Comparison of ENCODE assay signal across 24 cellular contexts in the genomic region with DNA sequence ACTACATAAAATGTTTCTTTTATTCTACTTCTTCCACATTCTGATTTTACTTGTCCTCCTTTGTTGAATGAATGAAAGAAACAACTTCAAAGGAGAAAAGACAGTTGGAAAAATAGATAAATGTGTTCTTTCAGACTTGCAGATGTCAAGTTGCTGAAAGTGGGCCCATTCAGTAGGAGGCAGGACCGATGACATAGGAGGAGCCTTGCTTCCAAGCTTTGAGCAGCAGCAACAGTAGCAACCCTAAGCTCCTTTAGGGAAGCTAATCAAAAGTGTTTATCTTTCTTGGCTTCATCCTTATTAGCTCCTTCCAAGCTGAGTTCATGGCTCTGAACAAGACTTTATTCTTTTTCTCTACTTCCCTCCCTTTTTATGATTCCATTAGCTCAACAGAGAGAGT. TPM values are rescaled to one million over a fixed set of nuclear protein-coding genes. Genes with fewer than 3 reads are reported as not detected.
DNase-seq lines count a peak whose midpoint lies in the region; ATAC-seq and TF ChIP-seq lines count a peak whose summit lies in the region.
"Had no signal": no experiment of that assay in that cellular context is flagged by ENCODE, and none has a peak within 500 bp of the region (broad histone marks: within the 10 kb centered on the region; RNA-seq: fewer than 3 reads in every experiment).

No MANE protein-coding gene starts in this region.

- intact Hi-C loops in testis (cut with DNase I; ENCODE audit: low total_unique reads), result no loop called here
- intact Hi-C loops in thyroid gland (cut with DNase I), result no loop called here
- intact Hi-C loops in spleen (cut with DNase I; ENCODE audit: low total_unique reads), result no loop called here

- H3K27ac Mint-ChIP-seq in nephron progenitor cell, result peak overlapping the region; percentile 8
- H3K27ac Mint-ChIP-seq: CD14-positive monocyte; CD4-positive, alpha-beta T cell; CD8-positive, alpha-beta memory T cell; HFFc6 had no signal

- no peaks in the 10 kb centered on the region for H3K27me3 ChIP-seq in testis
- H3K27me3 ChIP-seq in thyroid gland, result no peaks in the 10 kb centered on the region
- H3K27me3 ChIP-seq in spleen (replicated peaks in 1 of 7), result no peaks in the 10 kb centered on the region
- H3K27me3 ChIP-seq: BE2C; BLaER1 treated with 17β-estradiol and CSF1 and Interleukin-3, amounts not matched to agents 10 nM and 100 nM had no signal

- 28 to 52% methylated on average over 1 of the region's 1 CpG for WGBS in testis, 2 donors
- WGBS in thyroid gland, 2 donors, result 52 to 57% methylated on average over 1 of the region's 1 CpG
- 71 to 92% (median 86%) methylated on average over 1 of the region's 1 CpG for WGBS in spleen, 5 donors

- no peak for ATAC-seq in HG02938 (IDR thresholded peaks at IDR 0.05; ENCODE audit: unreplicated experiment)

- no peak for TF ChIP-seq POLR2A in testis (IDR thresholded peaks at IDR 0.05)
- TF ChIP-seq POLR2A in thyroid gland (IDR thresholded peaks at IDR 0.05), result no peak
- no peak for TF ChIP-seq POLR2A in spleen (IDR thresholded peaks at IDR 0.05)

- H3K9me3 Mint-ChIP-seq in nephron progenitor cell, result peaks cover 5% of the 10 kb centered on the region
- H3K9me3 Mint-ChIP-seq: CD4-positive, alpha-beta T cell; CD8-positive, alpha-beta memory T cell had no signal

- DNase-seq in NCI-H82 (lab: John Stamatoyannopoulos, UW) (peak; percentile 39), NCI-H82 treated with DMSO at 0.1 percent for 48 hours (lab: John Stamatoyannopoulos, UW; ENCODE audit: unreplicated experiment) (no peak), islet precursor cell (peak; percentile 70), nephron progenitor cell (no peak), testis (peak; percentile 67), thyroid gland (no peak), spleen (no peak)
- DNase-seq: AML-193; BE2C; CD4-positive, alpha-beta T cell; CD8-positive, alpha-beta memory T cell; DMS53; DMS79 treated with DMSO at 0.1 percent for 48 hours; GF-D8; GOT3; HFFc6 had no signal

- H3K9me3 ChIP-seq in testis (no peaks in the 10 kb centered on the region), thyroid gland (no peaks in the 10 kb centered on the region), spleen (no peaks in the 10 kb centered on the region)
- H3K9me3 ChIP-seq: BE2C, HAP-1 had no signal

- H3K4me3 Mint-ChIP-seq in nephron progenitor cell, result no peak overlapping the region
- H3K4me3 Mint-ChIP-seq: CD14-positive monocyte; CD4-positive, alpha-beta T cell; CD8-positive, alpha-beta memory T cell; HFFc6 had no signal

- no peaks in the 10 kb centered on the region for H3K36me3 Mint-ChIP-seq in nephron progenitor cell (ENCODE audit: low read depth)
- H3K36me3 Mint-ChIP-seq: CD14-positive monocyte; CD8-positive, alpha-beta memory T cell had no signal

- H3K27me3 Mint-ChIP-seq in nephron progenitor cell (ENCODE audit: low read depth, poor library complexity), result peaks cover 5% of the 10 kb centered on the region
- H3K27me3 Mint-ChIP-seq: CD4-positive, alpha-beta T cell had no signal

- H3K4me3 ChIP-seq in testis (no peak overlapping the region), thyroid gland (replicated peaks in 1 of 3) (no peak overlapping the region), spleen (no peak overlapping the region)
- H3K4me3 ChIP-seq: BLaER1 treated with 17β-estradiol and CSF1 and Interleukin-3, amounts not matched to agents 10 nM and 100 nM; HAP-1 had no signal

- H3K4me1 ChIP-seq in testis, result no peaks in the 10 kb centered on the region
- H3K4me1 ChIP-seq in thyroid gland, result no peaks in the 10 kb centered on the region
- no peaks in the 10 kb centered on the region for H3K4me1 ChIP-seq in spleen
- H3K4me1 ChIP-seq: BE2C; BLaER1 treated with 17β-estradiol and CSF1 and Interleukin-3, amounts not matched to agents 10 nM and 100 nM; HAP-1 had no signal

- TF ChIP-seq CTCF in nephron progenitor cell (IDR thresholded peaks at IDR 0.05) (no peak), testis (IDR thresholded peaks at IDR 0.05) (no peak), thyroid gland (IDR thresholded peaks at IDR 0.05) (no peak), spleen (IDR thresholded peaks at IDR 0.05 in 8 of 11, conservative IDR thresholded peaks at IDR 0.05 in 3 of 11) (no peak)

- peaks cover 50% of the 10 kb centered on the region for H3K4me1 Mint-ChIP-seq in nephron progenitor cell
- H3K4me1 Mint-ChIP-seq: CD14-positive monocyte; CD8-positive, alpha-beta memory T cell had no signal

- H3K36me3 ChIP-seq in testis (ENCODE audit: low read depth, missing control alignments) (no peaks in the 10 kb centered on the region), thyroid gland (no peaks in the 10 kb centered on the region), spleen (no peaks in the 10 kb centered on the region)
- H3K36me3 ChIP-seq: BE2C; BLaER1 treated with 17β-estradiol and CSF1 and Interleukin-3, amounts not matched to agents 10 nM and 100 nM; HAP-1 had no signal

- H3K27ac ChIP-seq in testis (no peak overlapping the region), thyroid gland (no peak overlapping the region), spleen (no peak overlapping the region)
- H3K27ac ChIP-seq: 22Rv1; BLaER1 treated with 17β-estradiol and CSF1 and Interleukin-3, amounts not matched to agents 10 nM and 100 nM had no signal

RNA-seq across cellular contexts. Expression of a gene that starts 5.0 kb away (rescaled TPM):
- total RNA-seq in testis (10 to 100 TPM; 16.0 to 19.4 TPM), thyroid gland (under 1 TPM in 1 of 4 donors, not detected in 3; 0.13 TPM), spleen (under 1 TPM in 3 of 7 donors, not detected in 4; 0.13 to 0.24 (median 0.14) TPM)
- polyA plus RNA-seq in testis (ENCODE audit: insufficient read depth, low read depth, low replicate concordance) (15.4 TPM), spleen (under 1 TPM in 1 of 3 donors, not detected in 2; 0.03 TPM)
- total RNA-seq: CD4-positive, alpha-beta T cell; CD8-positive, alpha-beta memory T cell; Daoy; G401; HFFc6 had no signal
- polyA plus RNA-seq: AG04450; CD14-positive monocyte; CD8-positive, alpha-beta memory T cell had no signal

RNA-seq across cellular contexts. Expression of a gene that starts 23.6 kb away (rescaled TPM):
- total RNA-seq in testis (not detected), thyroid gland (not detected), spleen (not detected)
- polyA plus RNA-seq in testis (ENCODE audit: insufficient read depth, low read depth, low replicate concordance) (2.2 TPM), spleen (not detected)
- total RNA-seq: CD4-positive, alpha-beta T cell; CD8-positive, alpha-beta memory T cell; Daoy; G401; HFFc6 had no signal
- polyA plus RNA-seq: AG04450; CD14-positive monocyte; CD8-positive, alpha-beta memory T cell had no signal

Comparison
In these comparisons a context has a peak if more than half of its experiments do, and no peak if none do; other contexts are left out.
1. DNase-seq: peak in NCI-H82 (single experiment), islet precursor cell (single experiment) and testis (single experiment); none in NCI-H82 treated with DMSO at 0.1 percent for 48 hours (single experiment), nephron progenitor cell (single experiment), thyroid gland (0 of 2) and spleen (single experiment).
2. RNA of a gene that starts 5.0 kb away (total RNA-seq): 16.0 to 19.4 TPM in testis; 0.13 to 0.24 TPM in spleen and 0.13 TPM in thyroid gland; every median in the first group is over 10 times any median in the second.